ENCODE assay signal across 13 cellular contexts in the genomic region with DNA sequence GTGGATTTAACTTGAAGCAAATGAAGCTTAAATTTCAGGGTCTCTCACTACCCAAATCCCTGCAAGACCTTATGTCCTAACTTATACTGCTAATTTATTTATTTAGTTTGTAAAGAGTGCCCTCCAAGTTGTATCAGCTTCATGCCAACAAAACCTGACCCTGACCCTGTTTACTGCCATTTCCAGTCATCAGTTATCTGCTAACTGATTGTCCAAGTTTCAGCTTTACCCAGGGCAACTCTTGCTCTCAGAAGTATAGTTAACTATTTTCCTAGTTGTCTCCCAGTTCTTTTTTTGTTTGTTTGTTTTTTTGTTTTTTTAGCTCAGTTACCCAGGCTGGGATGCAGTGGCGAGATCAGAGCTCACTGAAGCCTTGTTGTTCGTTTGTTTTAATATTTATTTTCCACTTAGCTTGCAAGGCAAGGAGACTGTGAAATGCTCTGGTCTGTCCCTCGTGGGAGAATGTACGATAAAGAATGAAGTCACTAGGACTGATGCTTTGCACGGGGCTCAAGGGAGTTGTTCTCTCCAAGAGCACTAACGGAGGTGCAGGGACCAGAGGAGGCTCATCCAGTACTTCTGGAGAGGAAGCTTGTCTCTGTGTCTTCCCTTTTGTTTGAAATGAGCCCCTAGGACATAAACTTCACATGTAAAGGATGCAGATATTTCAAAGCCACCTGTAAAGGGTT.
"Had no signal": no experiment of that assay in that cellular context is flagged by ENCODE, and none has a peak within 500 bp of the region (broad histone marks: within the 10 kb centered on the region; RNA-seq: fewer than 3 reads in every experiment).

No MANE protein-coding gene starts in this region.

- H3K36me3 ChIP-seq: upper lobe of left lung had no signal

- H3K27me3 ChIP-seq: body of pancreas, upper lobe of left lung had no signal

- ATAC-seq: activated CD4-positive, CD25-positive, alpha-beta regulatory T cell treated with anti-CD3 and anti-CD28 coated beads, Interleukin-2, amount 50 U/mL, for 24 hours; activated CD8-positive, alpha-beta memory T cell treated with anti-CD3 and anti-CD28 coated beads, Interleukin-2, amount 10 ng/mL, durations not matched to agents 7 days and 5 days; body of pancreas; naive thymus-derived CD4-positive, alpha-beta T cell had no signal

- H3K9me3 ChIP-seq: body of pancreas, upper lobe of left lung had no signal

- H3K27ac ChIP-seq: upper lobe of left lung had no signal

- H3K4me1 ChIP-seq: upper lobe of left lung had no signal

- DNase-seq: activated CD4-positive, alpha-beta T cell treated with anti-CD3 and anti-CD28 coated beads, Interleukin-2, amount 50 U/mL, for 48 hours; activated CD8-positive, alpha-beta memory T cell treated with anti-CD3 and anti-CD28 coated beads, Interleukin-2, amount 10 ng/mL, durations not matched to agents 7 days and 5 days; activated effector memory CD4-positive, alpha-beta T cell treated with Interleukin-2 at 50 U/mL for 16 hours; activated T-cell treated with anti-CD3 and anti-CD28 coated beads, Interleukin-2, amount 50 U/mL, for 24 hours; body of pancreas; immature natural killer cell; mammary epithelial cell; naive thymus-derived CD4-positive, alpha-beta T cell; occipital lobe; stimulated activated CD4-positive, alpha-beta T cell treated with anti-CD3 and anti-CD28 coated beads, Interleukin-2, amount 100 ng/mL, for 48 hours; stimulated activated CD8-positive, alpha-beta memory T cell treated with anti-CD3 and anti-CD28 coated beads, Interleukin-4, amount 100 ng/mL, for 48 hours; upper lobe of left lung had no signal

- H3K4me3 ChIP-seq: body of pancreas, upper lobe of left lung had no signal
